11 cellular contexts compared by ENCODE assay signal in the genomic region with DNA sequence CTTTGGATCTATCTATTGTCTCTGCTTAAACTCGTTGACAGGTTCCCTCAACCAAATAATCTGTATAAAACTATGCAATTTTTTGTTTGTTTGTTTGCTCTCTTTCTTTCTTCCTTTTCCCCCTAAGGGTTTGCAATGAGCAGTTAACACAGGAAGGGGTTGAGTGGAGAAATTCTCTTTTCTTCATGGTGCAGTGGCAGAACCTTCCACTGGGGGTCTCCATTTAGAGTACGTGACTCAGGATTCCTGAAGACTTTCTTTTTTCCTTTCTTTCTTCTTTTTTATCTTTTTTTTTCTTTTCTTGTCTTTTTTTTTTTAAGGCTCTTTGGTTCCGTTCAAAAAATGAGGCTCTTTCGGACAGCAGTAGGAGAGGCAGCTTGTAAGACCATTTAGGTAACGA. TPM values are rescaled to one million over a fixed set of nuclear protein-coding genes. Genes with fewer than 3 reads are reported as not detected.
DNase-seq lines count a peak whose midpoint lies in the region; ATAC-seq and TF ChIP-seq lines count a peak whose summit lies in the region.
"Had no signal": no experiment of that assay in that cellular context is flagged by ENCODE, and none has a peak within 500 bp of the region (broad histone marks: within the 10 kb centered on the region; RNA-seq: fewer than 3 reads in every experiment).

No MANE protein-coding gene starts in this region.

- no peak for TF ChIP-seq EP300 in stomach (IDR thresholded peaks at IDR 0.05)

- no peak for ATAC-seq in right lobe of liver

- H3K27ac ChIP-seq in WERI-Rb-1, result no peak overlapping the region
- H3K27ac ChIP-seq in right lobe of liver, result no peak overlapping the region
- no peak overlapping the region for H3K27ac ChIP-seq in stomach
- no peak overlapping the region for H3K27ac ChIP-seq in ascending aorta

- DNase-seq in COLO829 (ENCODE audit: low spot score), result peak; percentile 18
- peak; percentile 13 for DNase-seq in HuH-7 (ENCODE audit: low spot score)
- DNase-seq in WERI-Rb-1, result peak; percentile 15
- DNase-seq in right lobe of liver, result no peak
- DNase-seq in stomach, result no peak
- DNase-seq in islet precursor cell, result no peak
- DNase-seq in effector CD8-positive, alpha-beta T cell (lab: John Stamatoyannopoulos, UW), result no peak
- DNase-seq in ascending aorta (ENCODE audit: low spot score in 2 of 2), result no peak
- DNase-seq: activated effector memory CD4-positive, alpha-beta T cell treated with anti-CD3 and anti-CD28 coated beads, Interleukin-2, amount 50 U/mL, for 16 hours; DMS153; NCI-H510A had no signal

- TF ChIP-seq POLR2A in right lobe of liver (IDR thresholded peaks at IDR 0.05), result no peak
- no peak for TF ChIP-seq POLR2A in stomach (IDR thresholded peaks at IDR 0.05)

- peak; percentile 56 for TF ChIP-seq CTCF in WERI-Rb-1 (IDR thresholded peaks at IDR 0.05; ENCODE audit: low read depth, low read length)
- peak in 3 of 4 donors; percentile 16 to 23 (median 23) for TF ChIP-seq CTCF in right lobe of liver (IDR thresholded peaks at IDR 0.05)
- TF ChIP-seq CTCF in stomach (IDR thresholded peaks at IDR 0.05), result peak in 1 of 7 experiments; percentile 27
- no peak for TF ChIP-seq CTCF in ascending aorta (IDR thresholded peaks at IDR 0.05)

- no peak overlapping the region for H3K4me3 ChIP-seq in WERI-Rb-1 (ENCODE audit: low read depth, low read length)
- H3K4me3 ChIP-seq in right lobe of liver, result no peak overlapping the region
- H3K4me3 ChIP-seq in stomach, result no peak overlapping the region
- no peak overlapping the region for H3K4me3 ChIP-seq in ascending aorta

- intact Hi-C loops in right lobe of liver (cut with DNase I) (no loop called here), stomach (cut with DNase I; ENCODE audit: low total_unique reads) (no loop called here), ascending aorta (cut with DNase I) (no loop called here)

- H3K36me3 ChIP-seq in WERI-Rb-1, result no peaks in the 10 kb centered on the region
- H3K36me3 ChIP-seq in right lobe of liver, result no peaks in the 10 kb centered on the region
- no peaks in the 10 kb centered on the region for H3K36me3 ChIP-seq in stomach
- H3K36me3 ChIP-seq in ascending aorta, result no peaks in the 10 kb centered on the region

- no peaks in the 10 kb centered on the region for H3K4me1 ChIP-seq in right lobe of liver
- no peaks in the 10 kb centered on the region for H3K4me1 ChIP-seq in stomach
- no peaks in the 10 kb centered on the region for H3K4me1 ChIP-seq in ascending aorta

- H3K27me3 ChIP-seq in WERI-Rb-1 (ENCODE audit: insufficient read depth, low read depth, severe bottlenecking) (no peaks in the 10 kb centered on the region), right lobe of liver (peaks cover 0 to 6% of the 10 kb centered on the region in 2 donors), stomach (peaks cover 0 to 12% (median 0%) of the 10 kb centered on the region in 3 donors), ascending aorta (no peaks in the 10 kb centered on the region)

- H3K9me3 ChIP-seq in WERI-Rb-1 (ENCODE audit: severe bottlenecking), result no peaks in the 10 kb centered on the region
- H3K9me3 ChIP-seq in right lobe of liver, result no peaks in the 10 kb centered on the region
- H3K9me3 ChIP-seq in stomach, result no peaks in the 10 kb centered on the region
- no peaks in the 10 kb centered on the region for H3K9me3 ChIP-seq in ascending aorta

- WGBS in right lobe of liver (ENCODE audit: insufficient coverage, low coverage, low lambda C conversion rate, missing lambda C conversion rate), result 28% methylated on average over 5 of the region's 5 CpGs
- WGBS in stomach, 5 donors, result 48 to 64% (median 51%) methylated on average over 5 of the region's 5 CpGs

RNA-seq across cellular contexts. Expression of a gene that starts 19.5 kb away (rescaled TPM):
- under 1 TPM in 1 of 6 experiments, not detected in 5; 0.19 TPM for total RNA-seq in right lobe of liver
- total RNA-seq in stomach, result 10 to 100 TPM in 1 of 5 donors, under 1 TPM in 1, not detected in 3; 0.55 to 20.9 TPM
- polyA plus RNA-seq in stomach, result under 1 TPM in 2 of 3 donors, not detected in 1; 0.03 to 0.15 TPM
- total RNA-seq in ascending aorta, result not detected

Comparison
In these comparisons a context has a peak if more than half of its experiments do, and no peak if none do; other contexts are left out.
1. DNase-seq: peak in COLO829 (single experiment), HuH-7 (single experiment) and WERI-Rb-1 (single experiment); none in right lobe of liver (0 of 3), stomach (single experiment), islet precursor cell (single experiment), effector CD8-positive, alpha-beta T cell (single experiment) and ascending aorta (0 of 2).
2. CTCF ChIP-seq: peak in WERI-Rb-1 (single experiment) and right lobe of liver (3 of 4); none in ascending aorta (0 of 3).